Comparison of ENCODE assay signal across 31 cellular contexts in genomic region chr19:13995878-13996765, GRCh38. TPM values are rescaled to one million over a fixed set of nuclear protein-coding genes. Genes with fewer than 3 reads are reported as not detected.
DNase-seq lines count a peak whose midpoint lies in the region; ATAC-seq and TF ChIP-seq lines count a peak whose summit lies in the region.
"Had no signal": no experiment of that assay in that cellular context is flagged by ENCODE, and none has a peak within 500 bp of the region (broad histone marks: within the 10 kb centered on the region; RNA-seq: fewer than 3 reads in every experiment).

No MANE protein-coding gene starts in this region.

- H3K27ac ChIP-seq in Panc1 (ENCODE audit: low read length) = no peak overlapping the region
- no peak overlapping the region for H3K27ac ChIP-seq in upper lobe of right lung
- H3K27ac ChIP-seq: 22Rv1, breast epithelium, epithelial cell of prostate, sigmoid colon had no signal

- ATAC-seq in Right ventricle myocardium inferior (no peak), Panc1 (0 out of 2 replicates have a peak, but pooled peaks have one; percentile 37), left colon (peak; percentile 89), upper lobe of right lung (no peak), HG02623 (IDR thresholded peaks at IDR 0.05; ENCODE audit: unreplicated experiment) (no peak), HG03025 (IDR thresholded peaks at IDR 0.05; ENCODE audit: low FRiP score, unreplicated experiment) (no peak)
- ATAC-seq: CD8-positive, alpha-beta T cell had no signal

- H3K4me1 ChIP-seq in Panc1 (ENCODE audit: control insufficient read depth, insufficient read depth, low read length) (no peaks in the 10 kb centered on the region), upper lobe of right lung (no peaks in the 10 kb centered on the region)
- H3K4me1 ChIP-seq: breast epithelium, sigmoid colon had no signal

- TF ChIP-seq CTCF in Panc1 (IDR thresholded peaks at IDR 0.05) (no peak), upper lobe of right lung (IDR thresholded peaks at IDR 0.05) (no peak), GM10266 (IDR thresholded peaks at IDR 0.05; ENCODE audit: control insufficient read depth, insufficient read depth, low read depth, missing control alignments) (no peak)

- H3K9me3 ChIP-seq in Panc1 (ENCODE audit: control insufficient read depth, insufficient read depth, low read depth, low read length) (no peaks in the 10 kb centered on the region; the same call in 1 of the 2 replicates), upper lobe of right lung (no peaks in the 10 kb centered on the region)

- BruUV-seq in Panc1 (replicated peaks; lab: Mats Ljungman, UMichigan) = no TSS peak

- in situ Hi-C loops in Panc1 (cut with HindIII; ENCODE audit: low pct_unique_long_range_greater_than_20kb, low sequenced_read_pairs) = no loop called here

- H3K27me3 ChIP-seq in Panc1 (ENCODE audit: control insufficient read depth, insufficient read depth, low read length) (no peaks in the 10 kb centered on the region), upper lobe of right lung (no peaks in the 10 kb centered on the region)
- H3K27me3 ChIP-seq: breast epithelium, sigmoid colon had no signal

- H3K36me3 ChIP-seq in Panc1 (ENCODE audit: control insufficient read depth, insufficient read depth, low read length) (no peaks in the 10 kb centered on the region), upper lobe of right lung (peaks cover 4% of the 10 kb centered on the region)
- H3K36me3 ChIP-seq: breast epithelium had no signal

- CTCF ChIA-PET in Panc1 (lab: Charles Lee) = interaction anchor here (0.7 kb wide), 1 partner anchor 213 kb away, joined by 9 read pairs; no protein-coding TSS in a partner anchor

- H3K4me3 ChIP-seq in Panc1 (ENCODE audit: low read depth in 2 of 2, low read length in 2 of 2) (no peak overlapping the region), upper lobe of right lung (no peak overlapping the region)
- H3K4me3 ChIP-seq: breast epithelium, sigmoid colon had no signal

- POLR2A ChIA-PET in Panc1 (lab: Charles Lee) = interaction anchor here (0.6 kb wide), 1 partner anchor 115 kb away, joined by 8 read pairs; no protein-coding TSS in a partner anchor

- peak; percentile 15 for DNase-seq in Right ventricle myocardium inferior (ENCODE audit: missing footprints)
- DNase-seq in cardiac septum (ENCODE audit: low spot score) = no peak
- DNase-seq in Panc1 (ENCODE audit: low read depth, low spot score) = no peak
- DNase-seq in left colon = no peak
- DNase-seq in upper lobe of right lung = peak; percentile 36
- no peak for DNase-seq in GM10266 (ENCODE audit: extremely low spot score)
- DNase-seq: activated CD4-positive, alpha-beta memory T cell treated with anti-CD3 and anti-CD28 coated beads for 36 hours; activated CD8-positive, alpha-beta memory T cell treated with anti-CD3 and anti-CD28 coated beads, Interleukin-2, amount 50 U/mL, for 4 hours; activated naive CD4-positive, alpha-beta T cell treated with anti-CD3 and anti-CD28 coated beads, Interleukin-2, amount 50 U/mL, for 16 hours; AML-193; amniotic stem cell; CD8-positive, alpha-beta T cell; DMS153; GOT3; NCI-H1105; NCI-H2081 treated with DMSO at 0.1 percent for 48 hours; NCI-H345; NCI-H748 treated with DMSO at 0.1 percent for 48 hours; sigmoid colon; stimulated activated naive CD4-positive, alpha-beta T cell treated with Interleukin-2 at 50 U/mL for 16 hours had no signal

- intact Hi-C loops in Right ventricle myocardium inferior (cut with DNase I) (no loop called here), cardiac septum (cut with DNase I) (no loop called here), Panc1 (cut with micrococcal nuclease; ENCODE audit: unreplicated experiment) (no loop called here), left colon (cut with DNase I, micrococcal nuclease) (no loop called here), upper lobe of right lung (cut with DNase I) (no loop called here)

RNA-seq across cellular contexts. Expression of gene RFX1, which starts 10.0 kb away (rescaled TPM):
- total RNA-seq in Right ventricle myocardium inferior (15.4 TPM), cardiac septum (13.4 TPM), Panc1 (2021; ENCODE audit: unreplicated experiment) (15.2 TPM), left colon (10 to 100 TPM; 11.6 to 12.0 TPM), upper lobe of right lung (17.8 TPM)
- polyA plus RNA-seq in Panc1 (2012; ENCODE audit: insufficient read length) = 31.2 TPM

RNA-seq across cellular contexts. Expression of gene RLN3, which starts 31.8 kb away (rescaled TPM):
- total RNA-seq in Right ventricle myocardium inferior (not detected), cardiac septum (not detected), Panc1 (2021; ENCODE audit: unreplicated experiment) (not detected), left colon (not detected), upper lobe of right lung (not detected)
- not detected for polyA plus RNA-seq in Panc1 (2012; ENCODE audit: insufficient read length)
- total RNA-seq: activated CD4-positive, alpha-beta memory T cell treated with anti-CD3 and anti-CD28 coated beads for 36 hours; activated T-helper 1 cell treated with anti-CD3 and anti-CD28 coated beads, Interleukin-12 subunit alpha, Interleukin-12 subunit beta, Interleukin-2, Interleukin-4 antibody, amounts not matched to agents 30 ng/mL and 10 ng/mL and 1 ng/mL, durations not matched to agents 14 hours and 24 hours and 36 hours; breast epithelium; CD8-positive, alpha-beta T cell; G401; M059J; progenitor cell of endocrine pancreas; T-helper 1 cell treated with Interleukin-12 subunit alpha and Interleukin-12 subunit beta and Interleukin-4 antibody, amounts not matched to agents 30 ng/mL and 1 ng/mL, for 36 hours; temporal lobe had no signal
- polyA plus RNA-seq: sigmoid colon had no signal

RNA-seq across cellular contexts. Expression of gene IL27RA, which starts 35.4 kb away (rescaled TPM):
- total RNA-seq in Right ventricle myocardium inferior (5.6 TPM), cardiac septum (3.0 TPM), Panc1 (2021; ENCODE audit: unreplicated experiment) (10.2 TPM), left colon (1 to 10 TPM; 1.9 to 3.6 TPM), upper lobe of right lung (16.2 TPM)
- polyA plus RNA-seq in Panc1 (2012; ENCODE audit: insufficient read length) = 10.8 TPM

RNA-seq across cellular contexts. Expression of gene DCAF15, which starts 43.8 kb away (rescaled TPM):
- 18.0 TPM for total RNA-seq in Right ventricle myocardium inferior
- total RNA-seq in cardiac septum = 17.0 TPM
- total RNA-seq in Panc1 (2021; ENCODE audit: unreplicated experiment) = 38.8 TPM
- 36.7 TPM for polyA plus RNA-seq in Panc1 (2012; ENCODE audit: insufficient read length)
- total RNA-seq in left colon = 10 to 100 TPM; 30.5 to 33.9 TPM
- 35.1 TPM for total RNA-seq in upper lobe of right lung

RNA-seq across cellular contexts. Expression of gene PODNL1, which starts 57.9 kb away (rescaled TPM):
- total RNA-seq in Right ventricle myocardium inferior (2.5 TPM), cardiac septum (3.5 TPM), Panc1 (2021; ENCODE audit: unreplicated experiment) (1.4 TPM), left colon (1 to 10 TPM; 2.7 to 5.3 TPM), upper lobe of right lung (2.8 TPM)
- polyA plus RNA-seq in Panc1 (2012; ENCODE audit: insufficient read length) = 1.3 TPM
- total RNA-seq: activated T-helper 1 cell treated with anti-CD3 and anti-CD28 coated beads, Interleukin-12 subunit alpha, Interleukin-12 subunit beta, Interleukin-2, Interleukin-4 antibody, amounts not matched to agents 30 ng/mL and 10 ng/mL and 1 ng/mL, durations not matched to agents 14 hours and 24 hours and 36 hours; CD8-positive, alpha-beta T cell; G401; progenitor cell of endocrine pancreas; sigmoid colon; temporal lobe had no signal

Comparison
In these comparisons a context has a peak if more than half of its experiments do, and no peak if none do; other contexts are left out.
1. DNase-seq: peak in Right ventricle myocardium inferior (single experiment) and upper lobe of right lung (single experiment); none in cardiac septum (single experiment), Panc1 (single experiment), left colon (0 of 2) and GM10266 (single experiment).
2. ATAC-seq: peak in Panc1 (single experiment) and left colon (single experiment); none in Right ventricle myocardium inferior (single experiment), upper lobe of right lung (single experiment), HG02623 (single experiment) and HG03025 (single experiment).